Comparison of ENCODE assay signal across 8 cellular contexts in the genomic region with DNA sequence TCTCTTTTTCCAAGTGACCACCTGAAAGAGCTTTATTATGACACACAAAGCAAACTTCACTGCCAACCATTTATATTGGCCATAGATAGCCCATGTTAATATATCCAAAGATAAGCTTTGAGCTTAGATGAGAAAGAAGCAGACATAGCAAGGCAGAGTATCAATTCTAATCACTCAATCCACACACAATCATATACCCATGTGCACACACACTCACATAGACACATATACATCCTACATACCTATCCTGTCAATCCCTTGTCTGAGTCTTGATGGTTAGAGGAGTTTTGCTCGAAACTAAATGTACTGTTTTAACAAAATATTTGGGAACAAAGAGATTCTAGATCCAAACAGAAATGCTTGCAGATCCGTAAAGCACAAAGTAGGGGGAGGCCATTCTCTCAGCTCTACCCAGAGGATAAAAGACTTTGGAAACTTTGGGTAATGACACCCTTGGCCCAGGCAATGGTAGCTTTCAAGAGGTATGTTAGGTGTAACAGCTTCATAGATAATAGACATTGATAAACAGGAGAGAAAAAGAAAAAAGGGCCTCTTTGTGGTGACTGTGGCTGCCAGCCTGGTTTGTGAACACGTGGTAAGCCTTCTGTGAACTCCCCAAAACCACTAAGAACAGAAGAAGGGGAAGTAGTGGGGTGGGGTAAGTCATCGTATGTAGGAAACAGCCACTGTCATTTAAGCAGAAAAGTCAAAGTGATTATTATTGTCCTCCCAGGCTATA.
DNase-seq lines count a peak whose midpoint lies in the region; ATAC-seq and TF ChIP-seq lines count a peak whose summit lies in the region.

No MANE protein-coding gene starts in this region.

- in situ Hi-C loops in GM13976 (cut with MboI; ENCODE audit: low sequenced_read_pairs, unreplicated experiment): no loop called here

- H3K4me1 ChIP-seq in mesendoderm (ENCODE audit: control insufficient read depth, low read depth, low read length): no peaks in the 10 kb centered on the region

- H2AK5ac ChIP-seq in mesendoderm (ENCODE audit: low read length): no peak overlapping the region

- no peak overlapping the region for H2BK15ac ChIP-seq in mesendoderm (replicated peaks; ENCODE audit: low read depth)

- H3K4me3 Mint-ChIP-seq in CD4-positive, alpha-beta T cell: peak overlapping the region; percentile 28
- H3K4me3 Mint-ChIP-seq in IgD-negative memory B cell: peak overlapping the region; percentile 9 to 78 (median 52)

- CTCF ChIA-PET in CD4-positive, alpha-beta T cell (lab: Charles Lee): no interaction called here

- no peaks in the 10 kb centered on the region for H3K9me3 ChIP-seq in CD4-positive, alpha-beta T cell (ENCODE audit: control insufficient read depth, low read length)

- H3K56ac ChIP-seq in mesendoderm (ENCODE audit: low read length): no peak overlapping the region

- no peak overlapping the region for H4K8ac ChIP-seq in mesendoderm (ENCODE audit: low read depth, low read length)

- intact Hi-C loops in CD4-positive, alpha-beta T cell (cut with DNase I, micrococcal nuclease): no loop called here

- peaks cover 43% of the 10 kb centered on the region for H3K27me3 Mint-ChIP-seq in CD4-positive, alpha-beta T cell
- peaks cover 9% of the 10 kb centered on the region for H3K27me3 Mint-ChIP-seq in IgD-negative memory B cell

- no peak overlapping the region for H3K4me2 ChIP-seq in mesendoderm (ENCODE audit: low read length)

- no peaks in the 10 kb centered on the region for H3K79me2 ChIP-seq in mesendoderm (ENCODE audit: control insufficient read depth, insufficient read depth, low read length)

- H3K27me3 ChIP-seq in CD4-positive, alpha-beta T cell (ENCODE audit: control insufficient read depth, insufficient read depth, low read length): no peaks in the 10 kb centered on the region
- no peaks in the 10 kb centered on the region for H3K27me3 ChIP-seq in mesendoderm (ENCODE audit: insufficient read depth, low read length, poor library complexity)

- H3K4me1 Mint-ChIP-seq in CD4-positive, alpha-beta T cell (ENCODE audit: low read depth): peaks cover 33% of the 10 kb centered on the region
- H3K4me1 Mint-ChIP-seq in IgD-negative memory B cell: peaks cover 19 to 27% (median 22%) of the 10 kb centered on the region in 3 donors

- no peak overlapping the region for H3K9ac ChIP-seq in mesendoderm (ENCODE audit: low read length)

- no peak overlapping the region for H3K18ac ChIP-seq in mesendoderm (ENCODE audit: low read length)

- WGBS in mesendoderm (ENCODE audit: extremely low coverage, insufficient coverage, low lambda C conversion rate): no CpG with 5 or more reads among the region's 4 CpGs

- H3K27ac ChIP-seq in CD4-positive, alpha-beta T cell (ENCODE audit: low read depth, low read length): no peak overlapping the region
- no peak overlapping the region for H3K27ac ChIP-seq in mesendoderm (ENCODE audit: low read depth, low read length)

- ATAC-seq in CD4-positive, alpha-beta T cell (ENCODE audit: poor library complexity): peak; percentile 88
- ATAC-seq in GM21447 (IDR thresholded peaks at IDR 0.05; ENCODE audit: unreplicated experiment): peak; percentile 99

- no peaks in the 10 kb centered on the region for H3K9me3 Mint-ChIP-seq in CD4-positive, alpha-beta T cell
- H3K9me3 Mint-ChIP-seq in IgD-negative memory B cell: peaks cover 0 to 2% (median 0%) of the 10 kb centered on the region in 3 donors

- no peak overlapping the region for H3K27ac Mint-ChIP-seq in CD4-positive, alpha-beta T cell
- H3K27ac Mint-ChIP-seq in IgD-negative memory B cell: peak overlapping the region; percentile 7 to 84 (median 60)

- H3K23ac ChIP-seq in mesendoderm (ENCODE audit: low read length): no peak overlapping the region

- TF ChIP-seq CTCF in CD4-positive, alpha-beta T cell (IDR thresholded peaks at IDR 0.05): no peak
- no peak for TF ChIP-seq CTCF in GM13976 (IDR thresholded peaks at IDR 0.05; ENCODE audit: borderline replicate concordance, control extremely low read depth, extremely low read depth, insufficient read depth, missing control alignments)

- no peak overlapping the region for H4K5ac ChIP-seq in mesendoderm (ENCODE audit: low read length)

- no peak overlapping the region for H3K4me3 ChIP-seq in mesendoderm (ENCODE audit: low read length)

- H3K36me3 ChIP-seq in mesendoderm (ENCODE audit: control insufficient read depth, insufficient read depth, low read length): no peaks in the 10 kb centered on the region

- H3K79me1 ChIP-seq in mesendoderm (ENCODE audit: low read length): no peaks in the 10 kb centered on the region

- no peak overlapping the region for H2BK120ac ChIP-seq in mesendoderm (ENCODE audit: low read depth, low read length)

- no peaks in the 10 kb centered on the region for H3K36me3 Mint-ChIP-seq in CD4-positive, alpha-beta T cell (ENCODE audit: low read depth)
- H3K36me3 Mint-ChIP-seq in IgD-negative memory B cell: peaks cover 2% of the 10 kb centered on the region

- H3K4ac ChIP-seq in mesendoderm (ENCODE audit: low read depth, low read length): no peak overlapping the region

- POLR2A ChIA-PET in CD4-positive, alpha-beta T cell (lab: Charles Lee): interaction anchor here (0.9 kb wide), 1 partner anchor 12 kb away, joined by 3 read pairs; no protein-coding TSS in a partner anchor

- H2BK5ac ChIP-seq in mesendoderm (ENCODE audit: low read length): no peak overlapping the region

- DNase-seq in CD4-positive, alpha-beta T cell: peak in 8 of 10 experiments; percentile 1 to 39 (median 7)
- DNase-seq in activated T-cell treated with anti-CD3 and anti-CD28 coated beads for 48 hours (ENCODE audit: low read depth) (peak; percentile 23), mesendoderm (no peak), HuH-7 (ENCODE audit: low spot score) (no peak), GM13976 (ENCODE audit: low spot score) (no peak)
- DNase-seq in stimulated activated CD4-positive, alpha-beta T cell treated with anti-CD3 and anti-CD28 coated beads, TNF-alpha, amount 100 ng/mL, for 48 hours (ENCODE audit: low read depth in 3 of 3): peak; percentile 0 to 36 (median 6)

Comparison
In these comparisons a context has a peak if more than half of its experiments do, and no peak if none do; other contexts are left out.
1. DNase-seq: peak in CD4-positive, alpha-beta T cell (8 of 10), activated T-cell treated with anti-CD3 and anti-CD28 coated beads for 48 hours (single experiment) and stimulated activated CD4-positive, alpha-beta T cell treated with anti-CD3 and anti-CD28 coated beads, TNF-alpha, amount 100 ng/mL, for 48 hours (3 of 3); none in mesendoderm (single experiment), HuH-7 (single experiment) and GM13976 (single experiment).